In the genomic region with DNA sequence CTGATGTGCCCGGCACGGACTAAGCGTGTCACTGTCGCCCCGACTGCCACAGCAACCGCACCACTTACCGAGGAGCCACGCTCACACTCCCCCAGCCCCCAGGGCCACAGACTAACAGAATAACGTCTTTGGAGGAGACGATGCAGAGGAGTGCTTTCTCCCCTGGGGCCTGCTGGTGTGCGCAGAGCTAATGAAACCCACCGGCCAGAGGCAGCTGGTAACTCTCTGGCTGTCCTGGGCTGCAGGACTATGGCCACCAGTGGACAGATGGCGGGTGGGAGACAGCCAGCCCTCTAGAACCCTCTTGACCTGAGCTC, we compare ENCODE assay signal across 23 cellular contexts.
"Had no signal": no experiment of that assay in that cellular context is flagged by ENCODE, and none has a peak within 500 bp of the region (broad histone marks: within the 10 kb centered on the region; RNA-seq: fewer than 3 reads in every experiment).

No MANE protein-coding gene starts in this region.

- H3K36me3 ChIP-seq: breast epithelium, colonic mucosa, esophagus squamous epithelium, gastrocnemius medialis had no signal

- H3K9me3 Mint-ChIP-seq: activated CD4-positive, alpha-beta T cell treated with anti-CD3 and anti-CD28 coated beads, Interleukin-2, amount 10 ng/mL, durations not matched to agents 7 days and 5 days; activated CD8-positive, alpha-beta T cell treated with anti-CD3 and anti-CD28 coated beads for 36 hours; activated naive CD8-positive, alpha-beta T cell treated with anti-CD3 and anti-CD28 coated beads, Interleukin-2, amount 10 ng/mL, durations not matched to agents 7 days and 5 days; type B pancreatic cell had no signal

- H3K4me3 Mint-ChIP-seq: activated CD4-positive, alpha-beta T cell treated with anti-CD3 and anti-CD28 coated beads, Interleukin-2, amount 10 ng/mL, durations not matched to agents 7 days and 5 days; activated CD8-positive, alpha-beta memory T cell treated with anti-CD3 and anti-CD28 coated beads, Interleukin-2, amount 10 ng/mL, durations not matched to agents 7 days and 5 days; activated CD8-positive, alpha-beta T cell treated with anti-CD3 and anti-CD28 coated beads for 36 hours; activated naive CD8-positive, alpha-beta T cell treated with anti-CD3 and anti-CD28 coated beads, Interleukin-2, amount 10 ng/mL, durations not matched to agents 7 days and 5 days; endodermal cell; naive thymus-derived CD4-positive, alpha-beta T cell; type B pancreatic cell had no signal

- H3K27me3 Mint-ChIP-seq: activated CD4-positive, alpha-beta T cell treated with anti-CD3 and anti-CD28 coated beads, Interleukin-2, amount 10 ng/mL, durations not matched to agents 7 days and 5 days; naive thymus-derived CD4-positive, alpha-beta T cell; type B pancreatic cell had no signal

- H3K4me3 ChIP-seq: breast epithelium, colonic mucosa, esophagus squamous epithelium, gastrocnemius medialis, lung, testis had no signal

- H3K9me3 ChIP-seq: breast epithelium, colonic mucosa, esophagus squamous epithelium, gastrocnemius medialis, testis had no signal

- H3K4me1 Mint-ChIP-seq: activated CD4-positive, alpha-beta T cell treated with anti-CD3 and anti-CD28 coated beads, Interleukin-2, amount 10 ng/mL, durations not matched to agents 7 days and 5 days; activated CD8-positive, alpha-beta memory T cell treated with anti-CD3 and anti-CD28 coated beads, Interleukin-2, amount 10 ng/mL, durations not matched to agents 7 days and 5 days had no signal

- H3K27me3 ChIP-seq: breast epithelium, colonic mucosa, gastrocnemius medialis, testis had no signal

- ATAC-seq: activated CD8-positive, alpha-beta memory T cell treated with anti-CD3 and anti-CD28 coated beads, Interleukin-2, amount 10 ng/mL, durations not matched to agents 7 days and 5 days; activated CD8-positive, alpha-beta T cell treated with anti-CD3 and anti-CD28 coated beads for 36 hours; gastrocnemius medialis; left colon; naive thymus-derived CD4-positive, alpha-beta T cell had no signal

- H3K27ac ChIP-seq: breast epithelium, colonic mucosa, esophagus squamous epithelium, gastrocnemius medialis, testis had no signal

- H3K27ac Mint-ChIP-seq: activated CD4-positive, alpha-beta T cell treated with anti-CD3 and anti-CD28 coated beads, Interleukin-2, amount 10 ng/mL, durations not matched to agents 7 days and 5 days; activated CD8-positive, alpha-beta memory T cell treated with anti-CD3 and anti-CD28 coated beads, Interleukin-2, amount 10 ng/mL, durations not matched to agents 7 days and 5 days; activated CD8-positive, alpha-beta T cell treated with anti-CD3 and anti-CD28 coated beads for 36 hours; activated naive CD8-positive, alpha-beta T cell treated with anti-CD3 and anti-CD28 coated beads, Interleukin-2, amount 10 ng/mL, durations not matched to agents 7 days and 5 days; endodermal cell; naive thymus-derived CD4-positive, alpha-beta T cell; progenitor cell of endocrine pancreas; type B pancreatic cell had no signal

- DNase-seq: activated CD4-positive, alpha-beta T cell treated with anti-CD3 and anti-CD28 coated beads, Interleukin-2, amount 10 ng/mL, durations not matched to agents 7 days and 5 days; activated CD4-positive, CD25-positive, alpha-beta regulatory T cell; activated CD8-positive, alpha-beta memory T cell treated with anti-CD3 and anti-CD28 coated beads, Interleukin-2, amount 10 ng/mL, durations not matched to agents 7 days and 5 days; activated CD8-positive, alpha-beta T cell treated with anti-CD3 and anti-CD28 coated beads for 36 hours; activated naive CD4-positive, alpha-beta T cell; activated naive CD8-positive, alpha-beta T cell treated with anti-CD3 and anti-CD28 coated beads, Interleukin-2, amount 10 ng/mL, durations not matched to agents 7 days and 5 days; activated T-cell treated with anti-CD3 and anti-CD28 coated beads for 4 hours; amniotic stem cell; colonic mucosa; esophagus squamous epithelium; hypothalamus; retina; stimulated activated CD4-positive, alpha-beta T cell treated with anti-CD3 and anti-CD28 coated beads, Interleukin-1b, Interleukin-23, amount 100 ng/mL, for 48 hours; T-helper 9 cell; testis had no signal

- H3K36me3 Mint-ChIP-seq: activated CD8-positive, alpha-beta memory T cell treated with anti-CD3 and anti-CD28 coated beads, Interleukin-2, amount 10 ng/mL, durations not matched to agents 7 days and 5 days; activated naive CD8-positive, alpha-beta T cell treated with anti-CD3 and anti-CD28 coated beads, Interleukin-2, amount 10 ng/mL, durations not matched to agents 7 days and 5 days; naive thymus-derived CD4-positive, alpha-beta T cell; type B pancreatic cell had no signal

- H3K4me1 ChIP-seq: breast epithelium, colonic mucosa, gastrocnemius medialis, testis had no signal
